ENCODE assay signal across 15 cellular contexts in the genomic region with DNA sequence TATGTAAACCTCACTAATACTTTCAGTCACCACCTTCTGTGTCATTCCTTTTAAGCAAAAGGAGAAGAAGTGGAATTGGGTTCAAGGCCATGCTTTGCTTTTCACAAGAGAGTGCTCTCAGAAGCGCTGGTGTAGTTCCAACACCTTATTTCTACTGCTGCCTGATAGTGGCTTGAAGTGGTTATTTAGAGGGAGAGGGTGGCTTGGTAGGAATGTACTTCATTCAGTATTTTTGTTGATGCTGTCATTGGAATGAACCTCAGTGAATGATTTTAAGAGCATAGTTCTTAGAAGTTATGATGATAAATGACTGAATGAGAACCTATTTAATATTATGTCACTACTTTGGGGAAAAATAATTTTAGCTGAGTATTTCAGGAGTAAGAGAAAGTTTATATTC.
DNase-seq lines count a peak whose midpoint lies in the region; ATAC-seq and TF ChIP-seq lines count a peak whose summit lies in the region.
"Had no signal": no experiment of that assay in that cellular context is flagged by ENCODE, and none has a peak within 500 bp of the region (broad histone marks: within the 10 kb centered on the region; RNA-seq: fewer than 3 reads in every experiment).

No MANE protein-coding gene starts in this region.

- H3K9me3 ChIP-seq in breast epithelium = no peaks in the 10 kb centered on the region
- H3K9me3 ChIP-seq in mucosa of descending colon = no peaks in the 10 kb centered on the region
- H3K9me3 ChIP-seq: SJSA1 had no signal

- no peak for TF ChIP-seq POLR2A in breast epithelium (IDR thresholded peaks at IDR 0.05)

- peak overlapping the region; percentile 69 for H3K27ac Mint-ChIP-seq in MCF 10A (ENCODE audit: low read depth, unreplicated experiment)

- H3K27me3 Mint-ChIP-seq in MCF 10A (ENCODE audit: insufficient read depth, unreplicated experiment) = no peaks in the 10 kb centered on the region

- ATAC-seq in HG03354 (IDR thresholded peaks at IDR 0.05; ENCODE audit: poor library complexity, severe bottlenecking, unreplicated experiment) (no peak), GM21825 (IDR thresholded peaks at IDR 0.05; ENCODE audit: unreplicated experiment) (no peak), mucosa of descending colon (no peak)

- CTCF ChIA-PET in MCF 10A (lab: Yijun Ruan, JAX) = interaction anchor here (1.2 to 1.6 kb wide), 2 partner anchors 27 to 79 kb away, joined by 3 read pairs; no protein-coding TSS in a partner anchor

- H3K9me3 Mint-ChIP-seq in MCF 10A (ENCODE audit: unreplicated experiment) = no peaks in the 10 kb centered on the region

- DNase-seq in MCF 10A (ENCODE audit: unreplicated experiment) (no peak), breast epithelium (ENCODE audit: low spot score in 2 of 2) (no peak), astrocyte of the hippocampus (ENCODE audit: low read depth, low spot score) (peak; percentile 71), iris pigment epithelial cell (ENCODE audit: low read depth) (peak; percentile 35), cerebellum (ENCODE audit: low spot score) (no peak), mucosa of descending colon (no peak)
- DNase-seq: COR-L47, GOT3, KG1, NCI-H1436, NCI-H2081, NCI-H524 had no signal

- intact Hi-C loops in MCF 10A (cut with micrococcal nuclease) (no loop called here), breast epithelium (cut with DNase I; ENCODE audit: low total_unique reads) (no loop called here), mucosa of descending colon (cut with DNase I, micrococcal nuclease) (no loop called here)

- no peak overlapping the region for H3K4me3 ChIP-seq in breast epithelium
- H3K4me3 ChIP-seq in mucosa of descending colon = no peak overlapping the region
- H3K4me3 ChIP-seq: SJSA1 had no signal

- no peak for TF ChIP-seq CTCF in MCF 10A (IDR thresholded peaks at IDR 0.05; ENCODE audit: unreplicated experiment)
- no peak for TF ChIP-seq CTCF in breast epithelium (IDR thresholded peaks at IDR 0.05)
- TF ChIP-seq CTCF in mucosa of descending colon (IDR thresholded peaks at IDR 0.05) = no peak

- no peaks in the 10 kb centered on the region for H3K4me1 ChIP-seq in breast epithelium
- peaks cover 5% of the 10 kb centered on the region for H3K4me1 ChIP-seq in mucosa of descending colon (ENCODE audit: low read depth)
- H3K4me1 ChIP-seq: SJSA1 had no signal

- no peak overlapping the region for H3K27ac ChIP-seq in breast epithelium
- H3K27ac ChIP-seq: SJSA1 had no signal

- no peak overlapping the region for H3K4me3 Mint-ChIP-seq in MCF 10A (ENCODE audit: unreplicated experiment)

- peaks cover 34% of the 10 kb centered on the region for H3K4me1 Mint-ChIP-seq in MCF 10A (ENCODE audit: insufficient read depth, unreplicated experiment)

- H3K27me3 ChIP-seq in breast epithelium = no peaks in the 10 kb centered on the region
- H3K27me3 ChIP-seq: SJSA1 had no signal

- H3K36me3 Mint-ChIP-seq in MCF 10A (ENCODE audit: insufficient read depth, unreplicated experiment) = no peaks in the 10 kb centered on the region

- POLR2A ChIA-PET in MCF 10A (lab: Yijun Ruan, JAX) = interaction anchor here (0.6 to 1.3 kb wide), 2 partner anchors 9 to 51 kb away, joined by 3 read pairs; no protein-coding TSS in a partner anchor

- BruUV-seq in MCF 10A (replicated peaks; lab: Mats Ljungman, UMichigan) = no TSS peak

- H3K36me3 ChIP-seq in breast epithelium (no peaks in the 10 kb centered on the region), mucosa of descending colon (ENCODE audit: low read depth) (no peaks in the 10 kb centered on the region)
- H3K36me3 ChIP-seq: SJSA1 had no signal

Comparison
In these comparisons a context has a peak if more than half of its experiments do, and no peak if none do; other contexts are left out.
1. DNase-seq: peak in astrocyte of the hippocampus (single experiment) and iris pigment epithelial cell (single experiment); none in MCF 10A (single experiment), breast epithelium (0 of 2), cerebellum (single experiment) and mucosa of descending colon (0 of 3).